26 cellular contexts compared by ENCODE assay signal in genomic region chr13:85462792-85463425, GRCh38.
"Had no signal": no experiment of that assay in that cellular context is flagged by ENCODE, and none has a peak within 500 bp of the region (broad histone marks: within the 10 kb centered on the region; RNA-seq: fewer than 3 reads in every experiment).

No MANE protein-coding gene starts in this region.

- H3K4me3 ChIP-seq: coronary artery, dorsolateral prefrontal cortex had no signal

- FAIRE-seq: astrocyte, bronchial epithelial cell had no signal

- H3K27me3 ChIP-seq: brain microvascular endothelial cell, dorsolateral prefrontal cortex had no signal

- H3K27ac ChIP-seq: brain microvascular endothelial cell, coronary artery, dorsolateral prefrontal cortex had no signal

- H3K36me3 ChIP-seq: brain microvascular endothelial cell had no signal

- DNase-seq: activated CD4-positive, alpha-beta memory T cell treated with anti-CD3 and anti-CD28 coated beads for 36 hours; activated CD4-positive, alpha-beta T cell treated with anti-CD3 and anti-CD28 coated beads for 36 hours; activated CD4-positive, alpha-beta T cell treated with anti-CD3 and anti-CD28 coated beads, Interleukin-2, amount 10 ng/mL, durations not matched to agents 24 days and 14 days; activated CD4-positive, CD25-positive, alpha-beta regulatory T cell; activated CD4-positive, CD25-positive, alpha-beta regulatory T cell treated with anti-CD3 and anti-CD28 coated beads, Interleukin-2, amount 50 U/mL, for 72 hours; activated CD8-positive, alpha-beta memory T cell treated with anti-CD3 and anti-CD28 coated beads, Interleukin-2, amount 50 U/mL, for 48 hours; activated CD8-positive, alpha-beta T cell treated with anti-CD3 and anti-CD28 coated beads, Interleukin-2, amount 10 ng/mL, durations not matched to agents 7 days and 5 days; activated gamma-delta T cell; activated naive CD4-positive, alpha-beta T cell; activated naive CD4-positive, alpha-beta T cell treated with anti-CD3 and anti-CD28 coated beads, Interleukin-2, amount 10 ng/mL, durations not matched to agents 7 days and 5 days; activated naive CD8-positive, alpha-beta T cell treated with anti-CD3 and anti-CD28 coated beads, Interleukin-2, amount 10 ng/mL, durations not matched to agents 7 days and 5 days; activated T-cell treated with anti-CD3 and anti-CD28 coated beads for 4 hours; activated T-cell treated with anti-CD3 and anti-CD28 coated beads, Interleukin-2, amount 50 U/mL, for 24 hours; activated T-cell treated with anti-CD3 and anti-CD28 coated beads, Interleukin-2, amount 50 U/mL, for 72 hours; amniotic stem cell; anterior cingulate cortex; brain microvascular endothelial cell; dorsolateral prefrontal cortex; effector memory CD4-positive, alpha-beta T cell; endodermal cell; foreskin fibroblast; head of caudate nucleus; T-helper 2 cell had no signal
